1 cellular context compared by ENCODE assay signal in the genomic region with DNA sequence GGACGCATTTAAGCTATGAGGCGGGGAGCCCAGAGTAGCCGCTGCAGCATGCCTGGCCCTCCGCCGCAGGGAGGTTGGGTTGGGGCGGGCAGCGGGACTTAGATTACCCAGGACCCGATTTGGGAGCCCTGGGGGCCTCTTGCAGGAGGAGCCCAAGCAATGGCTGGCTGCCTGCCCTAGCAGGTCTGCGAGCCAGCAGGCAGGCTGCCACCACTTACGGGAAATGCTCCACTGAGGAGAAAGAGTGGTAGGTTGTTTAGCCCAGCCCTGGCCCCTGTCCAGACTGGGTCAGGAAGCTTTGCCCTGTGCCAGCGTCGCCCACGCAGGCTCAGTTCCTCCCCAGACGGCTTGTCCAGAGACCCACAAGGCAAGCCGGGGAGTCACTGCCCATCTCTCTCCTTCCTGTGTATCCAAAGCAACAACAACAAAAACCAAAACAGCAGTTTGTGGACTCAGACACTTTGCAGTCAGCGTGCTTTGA.
TF ChIP-seq lines count a peak whose summit lies in the region.

No MANE protein-coding gene starts in this region.

TF ChIP-seq in IMR-90, 13 proteins besides CTCF, POLR2A, EP300 and RAD21 (continued from another document):
- TF ChIP-seq, protein P1, sequence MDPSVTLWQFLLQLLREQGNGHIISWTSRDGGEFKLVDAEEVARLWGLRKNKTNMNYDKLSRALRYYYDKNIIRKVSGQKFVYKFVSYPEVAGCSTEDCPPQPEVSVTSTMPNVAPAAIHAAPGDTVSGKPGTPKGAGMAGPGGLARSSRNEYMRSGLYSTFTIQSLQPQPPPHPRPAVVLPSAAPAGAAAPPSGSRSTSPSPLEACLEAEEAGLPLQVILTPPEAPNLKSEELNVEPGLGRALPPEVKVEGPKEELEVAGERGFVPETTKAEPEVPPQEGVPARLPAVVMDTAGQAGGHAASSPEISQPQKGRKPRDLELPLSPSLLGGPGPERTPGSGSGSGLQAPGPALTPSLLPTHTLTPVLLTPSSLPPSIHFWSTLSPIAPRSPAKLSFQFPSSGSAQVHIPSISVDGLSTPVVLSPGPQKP (IDR thresholded peaks at IDR 0.05; ENCODE audit: borderline replicate concordance, low read depth, low read length), result no peak
- no peak for TF ChIP-seq BHLHE40 (IDR thresholded peaks at IDR 0.05; ENCODE audit: low read depth, low read length)
- no peak for TF ChIP-seq MXI1 (IDR thresholded peaks at IDR 0.05; ENCODE audit: borderline replicate concordance, low read depth, low read length)
- TF ChIP-seq, protein P2, sequence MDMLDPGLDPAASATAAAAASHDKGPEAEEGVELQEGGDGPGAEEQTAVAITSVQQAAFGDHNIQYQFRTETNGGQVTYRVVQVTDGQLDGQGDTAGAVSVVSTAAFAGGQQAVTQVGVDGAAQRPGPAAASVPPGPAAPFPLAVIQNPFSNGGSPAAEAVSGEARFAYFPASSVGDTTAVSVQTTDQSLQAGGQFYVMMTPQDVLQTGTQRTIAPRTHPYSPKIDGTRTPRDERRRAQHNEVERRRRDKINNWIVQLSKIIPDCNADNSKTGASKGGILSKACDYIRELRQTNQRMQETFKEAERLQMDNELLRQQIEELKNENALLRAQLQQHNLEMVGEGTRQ (IDR thresholded peaks at IDR 0.05; ENCODE audit: low read depth, low read length), result no peak
- TF ChIP-seq RFX5 (IDR thresholded peaks at IDR 0.05; ENCODE audit: low read depth, low read length), result no peak
- TF ChIP-seq CEBPB (IDR thresholded peaks at IDR 0.05; ENCODE audit: low read depth, low read length), result no peak
- no peak for TF ChIP-seq FOS (IDR thresholded peaks at IDR 0.05; ENCODE audit: low read depth, low read length)
- TF ChIP-seq NFE2L2 (IDR thresholded peaks at IDR 0.05; ENCODE audit: low read depth, low read length), result no peak
- no peak for TF ChIP-seq MAZ (IDR thresholded peaks at IDR 0.05; ENCODE audit: borderline replicate concordance, low read depth, low read length)
